In genomic region chr5:144742376-144742775, GRCh38 we compare ENCODE assay signal across 13 cellular contexts.
DNase-seq lines count a peak whose midpoint lies in the region; ATAC-seq and TF ChIP-seq lines count a peak whose summit lies in the region.
"Had no signal": no experiment of that assay in that cellular context is flagged by ENCODE, and none has a peak within 500 bp of the region (broad histone marks: within the 10 kb centered on the region; RNA-seq: fewer than 3 reads in every experiment).

No MANE protein-coding gene starts in this region.

- H3K27ac Mint-ChIP-seq in nephron progenitor cell = peak overlapping the region; percentile 46
- H3K27ac Mint-ChIP-seq in stimulated activated memory B cell treated with anti-CD40 and anti-IgM and Interleukin-4, amounts not matched to agents 10 μg/mL and 1 μg/mL and 100 μg/mL, for 72 hours = no peak overlapping the region

- no peaks in the 10 kb centered on the region for H3K9me3 ChIP-seq in cardiac muscle cell (ENCODE audit: low read depth)
- peaks cover 8% of the 10 kb centered on the region for H3K9me3 ChIP-seq in adipocyte (ENCODE audit: control insufficient read depth, low read length)

- peaks cover 25% of the 10 kb centered on the region for H3K9me3 Mint-ChIP-seq in nephron progenitor cell
- H3K9me3 Mint-ChIP-seq in stimulated activated memory B cell treated with anti-CD40 and anti-IgM and Interleukin-4, amounts not matched to agents 10 μg/mL and 1 μg/mL and 100 μg/mL, for 72 hours = peaks cover 10% of the 10 kb centered on the region

- no peak overlapping the region for H3K9ac ChIP-seq in adipocyte (ENCODE audit: low read length)

- no peak overlapping the region for H3K4me3 Mint-ChIP-seq in nephron progenitor cell
- no peak overlapping the region for H3K4me3 Mint-ChIP-seq in stimulated activated memory B cell treated with anti-CD40 and anti-IgM and Interleukin-4, amounts not matched to agents 10 μg/mL and 1 μg/mL and 100 μg/mL, for 72 hours

- intact Hi-C loops in Right ventricle myocardium inferior (cut with DNase I) = no loop called here

- H3K36me3 Mint-ChIP-seq in nephron progenitor cell (ENCODE audit: low read depth) = no peaks in the 10 kb centered on the region
- no peaks in the 10 kb centered on the region for H3K36me3 Mint-ChIP-seq in stimulated activated memory B cell treated with anti-CD40 and anti-IgM and Interleukin-4, amounts not matched to agents 10 μg/mL and 1 μg/mL and 100 μg/mL, for 72 hours

- no peaks in the 10 kb centered on the region for H3K36me3 ChIP-seq in cardiac muscle cell
- H3K36me3 ChIP-seq in adipocyte (ENCODE audit: control insufficient read depth, insufficient read depth, low read length, severe bottlenecking) = no peaks in the 10 kb centered on the region

- H3K4me3 ChIP-seq in cardiac muscle cell (no peak overlapping the region), adipocyte (ENCODE audit: low read length) (no peak overlapping the region)

- DNase-seq in cardiac muscle cell (ENCODE audit: low read depth in 1 of 2, low spot score in 1 of 2) = peak in 1 of 2 donors; percentile 84
- no peak for DNase-seq in Right ventricle myocardium inferior (ENCODE audit: missing footprints)
- peak; percentile 54 for DNase-seq in adipocyte (ENCODE audit: low read depth)
- no peak for DNase-seq in nephron progenitor cell
- DNase-seq in HPDE6-E6E7 (ENCODE audit: extremely low spot score) = no peak
- DNase-seq: COR-L47; HCEC 1CT; NCI-H1930; NCI-H524 treated with DMSO at 0.1 percent for 48 hours; NK-92 treated with Interleukin-12 subunit alpha and Interleukin-12 subunit beta, amount 100 ng/mL, for 24 hours; SHP77 treated with DMSO at 0.1 percent for 48 hours had no signal

- ATAC-seq in Right ventricle myocardium inferior (no peak), SK-N-SH treated with all-trans-retinoic acid at 6 μM for 48 hours (no peak)
- no peak for ATAC-seq in stimulated activated memory B cell treated with anti-CD40 and anti-IgM and Interleukin-4, amounts not matched to agents 10 μg/mL and 1 μg/mL and 100 μg/mL, for 72 hours

- H3K27ac ChIP-seq in cardiac muscle cell = peak overlapping the region; percentile 49

- H3K27me3 Mint-ChIP-seq in nephron progenitor cell (ENCODE audit: low read depth, poor library complexity) = peaks cover 3% of the 10 kb centered on the region
- no peaks in the 10 kb centered on the region for H3K27me3 Mint-ChIP-seq in stimulated activated memory B cell treated with anti-CD40 and anti-IgM and Interleukin-4, amounts not matched to agents 10 μg/mL and 1 μg/mL and 100 μg/mL, for 72 hours

- TF ChIP-seq CTCF in cardiac muscle cell (IDR thresholded peaks at IDR 0.05; ENCODE audit: low read depth, low read length) (no peak), nephron progenitor cell (IDR thresholded peaks at IDR 0.05) (no peak)

- H3K4me1 ChIP-seq in cardiac muscle cell (ENCODE audit: low read depth) (peaks cover 18% of the 10 kb centered on the region), adipocyte (ENCODE audit: control insufficient read depth, insufficient read depth, low read length) (no peaks in the 10 kb centered on the region)

- H3K27me3 ChIP-seq in cardiac muscle cell = no peaks in the 10 kb centered on the region
- H3K27me3 ChIP-seq in adipocyte (replicated peaks; ENCODE audit: control insufficient read depth, insufficient read depth, low read length) = no peaks in the 10 kb centered on the region

- H3K4me1 Mint-ChIP-seq in nephron progenitor cell = peaks cover 12% of the 10 kb centered on the region
- H3K4me1 Mint-ChIP-seq in stimulated activated memory B cell treated with anti-CD40 and anti-IgM and Interleukin-4, amounts not matched to agents 10 μg/mL and 1 μg/mL and 100 μg/mL, for 72 hours = no peaks in the 10 kb centered on the region

TF ChIP-seq in SK-N-SH treated with all-trans-retinoic acid at 6 μM for 48 hours, 23 proteins besides CTCF, POLR2A, EP300 and RAD21:
- TF ChIP-seq ARNTL (CRISPR knock-in tag; IDR thresholded peaks at IDR 0.05; ENCODE audit: borderline replicate concordance, low read depth) (no peak), PATZ1 (CRISPR knock-in tag; IDR thresholded peaks at IDR 0.05; ENCODE audit: borderline replicate concordance) (no peak), OSR1 (CRISPR knock-in tag; IDR thresholded peaks at IDR 0.05) (no peak), ZC3H10 (CRISPR knock-in tag; IDR thresholded peaks at IDR 0.05) (no peak), BACH2 (CRISPR knock-in tag; IDR thresholded peaks at IDR 0.05; ENCODE audit: borderline replicate concordance) (no peak), SNAI2 (CRISPR knock-in tag; IDR thresholded peaks at IDR 0.05) (no peak), ESRRG (CRISPR knock-in tag; IDR thresholded peaks at IDR 0.05) (no peak), TOX (CRISPR knock-in tag; IDR thresholded peaks at IDR 0.05; ENCODE audit: borderline replicate concordance) (no peak), ZNF8 (CRISPR knock-in tag; IDR thresholded peaks at IDR 0.05) (no peak), ZNF565 (CRISPR knock-in tag; conservative IDR thresholded peaks at IDR 0.05; ENCODE audit: low read depth) (no peak), CSDC2 (CRISPR knock-in tag; IDR thresholded peaks at IDR 0.05) (no peak), ZNF70 (CRISPR knock-in tag; IDR thresholded peaks at IDR 0.05) (no peak), TCF4 (CRISPR knock-in tag; IDR thresholded peaks at IDR 0.05; ENCODE audit: borderline replicate concordance) (no peak), GLIS3 (CRISPR knock-in tag; IDR thresholded peaks at IDR 0.05) (no peak)
- TF ChIP-seq, protein P1, sequence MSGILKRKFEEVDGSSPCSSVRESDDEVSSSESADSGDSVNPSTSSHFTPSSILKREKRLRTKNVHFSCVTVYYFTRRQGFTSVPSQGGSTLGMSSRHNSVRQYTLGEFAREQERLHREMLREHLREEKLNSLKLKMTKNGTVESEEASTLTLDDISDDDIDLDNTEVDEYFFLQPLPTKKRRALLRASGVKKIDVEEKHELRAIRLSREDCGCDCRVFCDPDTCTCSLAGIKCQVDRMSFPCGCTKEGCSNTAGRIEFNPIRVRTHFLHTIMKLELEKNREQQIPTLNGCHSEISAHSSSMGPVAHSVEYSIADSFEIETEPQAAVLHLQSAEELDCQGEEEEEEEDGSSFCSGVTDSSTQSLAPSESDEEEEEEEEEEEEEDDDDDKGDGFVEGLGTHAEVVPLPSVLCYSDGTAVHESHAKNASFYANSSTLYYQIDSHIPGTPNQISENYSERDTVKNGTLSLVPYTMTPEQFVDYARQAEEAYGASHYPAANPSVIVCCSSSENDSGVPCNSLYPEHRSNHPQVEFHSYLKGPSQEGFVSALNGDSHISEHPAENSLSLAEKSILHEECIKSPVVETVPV (CRISPR knock-in tag; IDR thresholded peaks at IDR 0.05) = no peak
